ENCODE assay signal across 7 cellular contexts in the genomic region with DNA sequence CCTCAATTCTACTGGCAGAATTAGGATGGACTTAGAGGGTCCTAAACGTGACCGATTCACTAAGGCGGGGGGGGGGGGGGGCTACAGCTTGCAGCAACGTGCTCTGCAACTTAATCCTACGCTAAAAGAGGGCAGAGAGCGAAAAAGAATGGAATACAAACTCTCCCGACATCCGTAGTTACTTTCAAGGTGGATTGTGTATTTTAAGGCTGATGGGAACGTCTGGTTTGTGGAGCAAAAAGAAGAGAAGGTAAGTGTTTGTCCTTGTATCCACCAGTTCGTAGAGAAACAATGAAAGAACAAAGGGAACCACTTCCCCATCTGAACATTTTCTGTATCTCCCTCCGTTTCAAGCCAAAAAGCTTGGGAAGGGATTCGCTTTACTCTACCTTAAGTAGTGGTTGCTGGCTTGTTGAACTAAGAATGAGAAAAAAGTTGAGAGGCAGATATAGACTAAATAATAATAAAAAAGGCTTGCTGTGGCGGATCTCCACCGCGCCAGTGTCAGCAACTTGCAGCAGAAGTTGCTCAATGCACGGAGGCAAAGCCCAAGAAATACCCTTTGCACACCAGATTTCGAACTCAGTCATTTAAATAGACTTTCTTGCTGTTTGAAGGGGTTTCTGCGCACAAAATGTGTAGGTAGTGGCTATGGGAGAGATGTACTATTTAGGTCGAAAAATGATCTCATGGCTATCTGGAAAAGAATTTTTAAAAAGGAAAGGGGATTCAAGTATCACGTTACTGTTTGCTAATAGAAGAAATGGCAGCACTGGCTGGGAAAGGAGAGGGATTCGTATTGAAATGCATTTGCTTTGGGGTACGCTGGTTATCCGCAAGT. TPM values are rescaled to one million over a fixed set of nuclear protein-coding genes. Genes with fewer than 3 reads are reported as not detected.
A peak's percentile ranks its signal among the peaks of the same experiment; 100 is the strongest.
DNase-seq lines count a peak whose midpoint lies in the region; FAIRE-seq lines count a peak whose summit lies in the region.

No MANE protein-coding gene starts in this region.

- no peaks in the 10 kb centered on the region for H3K9me3 ChIP-seq in Karpas-422 (ENCODE audit: low read length)

- peak overlapping the region; percentile 69 for H3K9ac ChIP-seq in Karpas-422 (ENCODE audit: low read length)

- DNase-seq in ELR (ENCODE audit: low read depth), result peak; percentile 50
- no peak for DNase-seq in Karpas-422
- DNase-seq in astrocyte of the hippocampus (ENCODE audit: low read depth, low spot score), result peak; percentile 75
- peak; percentile 68 for DNase-seq in kidney glomerular epithelial cell (lab: John Stamatoyannopoulos, UW)
- DNase-seq in substantia nigra (lab: John Stamatoyannopoulos, UW), result peak in 3 of 49 donors; percentile 5 to 31 (median 25)
- no peak for DNase-seq in urothelium cell line (ENCODE audit: low spot score)
- no peak for DNase-seq in DMS114 treated with DMSO at 0.1 percent for 48 hours (lab: John Stamatoyannopoulos, UW; ENCODE audit: unreplicated experiment)

- H3K9me2 ChIP-seq in Karpas-422 (replicated peaks; ENCODE audit: insufficient read depth, low read length), result no peaks in the 10 kb centered on the region

- H4K20me1 ChIP-seq in Karpas-422 (ENCODE audit: insufficient read depth, low read depth, low read length), result no peaks in the 10 kb centered on the region

- peak overlapping the region; percentile 75 for H3K4me3 ChIP-seq in Karpas-422 (ENCODE audit: low read length)

- H3K27ac ChIP-seq in Karpas-422 (ENCODE audit: low read length), result no peak overlapping the region
- H3K27ac ChIP-seq in substantia nigra (ENCODE audit: low read depth, low read length, poor library complexity, severe bottlenecking), result peak overlapping the region; percentile 88

- no peaks in the 10 kb centered on the region for H3K27me3 ChIP-seq in Karpas-422 (ENCODE audit: low read length)

- peak overlapping the region; percentile 96 for H2AFZ ChIP-seq in Karpas-422 (ENCODE audit: low read length)

- H3K4me1 ChIP-seq in Karpas-422 (ENCODE audit: low read length), result peaks cover 41% of the 10 kb centered on the region

- no peaks in the 10 kb centered on the region for H3K36me3 ChIP-seq in Karpas-422 (ENCODE audit: insufficient read depth, low read length)

- FAIRE-seq in urothelium cell line (lab: Jason Lieb, UNC), result no peak

- H3K4me2 ChIP-seq in Karpas-422 (ENCODE audit: low read depth, low read length, poor library complexity, severe bottlenecking), result peak overlapping the region; percentile 78

- no peaks in the 10 kb centered on the region for H3K79me2 ChIP-seq in Karpas-422 (ENCODE audit: low read length)

RNA-seq across cellular contexts. Expression of a gene that starts 0.7 kb away (rescaled TPM):
- 0.22 and 1.5 TPM in 2 replicates for total RNA-seq in Karpas-422 (2014; rRNA removed; shearing (Covaris generic); ENCODE audit: low replicate concordance)

RNA-seq across cellular contexts. Expression of a gene that starts 9.3 kb away (rescaled TPM):
- total RNA-seq in Karpas-422 (2014; rRNA removed; shearing (Covaris generic); ENCODE audit: low replicate concordance), result 83.6 and 88.5 TPM in 2 replicates

Comparison
In these comparisons a context has a peak if more than half of its experiments do, and no peak if none do; other contexts are left out.
1. DNase-seq: peak in ELR (single experiment), astrocyte of the hippocampus (single experiment) and kidney glomerular epithelial cell (single experiment); none in Karpas-422 (single experiment), urothelium cell line (single experiment) and DMS114 treated with DMSO at 0.1 percent for 48 hours (single experiment).